Comparison of ENCODE assay signal across 12 cellular contexts in the genomic region with DNA sequence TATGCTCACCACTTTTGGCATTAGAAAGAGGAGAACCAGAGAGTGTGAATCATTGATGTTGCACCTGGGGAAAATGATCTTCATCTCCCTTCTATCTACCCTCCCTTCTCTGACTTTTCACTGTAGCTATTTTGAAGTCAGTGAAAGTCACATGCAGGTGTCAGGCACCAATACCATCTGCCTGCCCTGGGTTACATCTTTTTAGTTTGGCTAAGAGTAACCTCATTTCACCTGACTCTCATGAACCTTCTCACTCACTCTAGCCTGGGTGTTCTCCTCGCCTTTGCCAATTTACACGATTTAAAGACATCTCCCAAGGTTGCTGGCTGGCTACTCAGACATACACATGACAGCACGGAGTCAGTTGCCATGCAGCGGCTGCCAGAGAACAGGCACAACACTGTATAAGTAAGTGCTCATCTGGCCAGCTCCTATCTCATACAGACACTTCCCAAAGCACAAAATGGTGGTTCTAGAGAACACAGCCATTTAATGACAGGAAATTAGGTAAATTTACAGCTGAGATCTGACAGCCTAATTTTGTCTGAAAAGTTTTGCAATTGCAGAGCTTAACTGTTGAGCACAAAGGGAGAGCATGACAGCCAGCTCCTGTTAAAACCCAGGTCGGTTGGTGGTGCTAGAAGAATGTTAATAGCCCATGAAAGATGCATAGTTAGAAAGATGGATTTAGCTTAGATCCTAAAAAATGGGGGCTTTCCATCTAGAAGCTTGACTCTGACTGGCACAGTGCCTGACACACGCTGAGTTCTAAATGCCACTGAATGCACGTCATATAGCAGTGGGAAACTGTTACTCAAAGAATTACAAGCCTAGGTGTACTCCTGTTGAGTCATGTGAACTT. TPM values are rescaled to one million over a fixed set of nuclear protein-coding genes. Genes with fewer than 3 reads are reported as not detected.
DNase-seq lines count a peak whose midpoint lies in the region; ATAC-seq, FAIRE-seq and TF ChIP-seq lines count a peak whose summit lies in the region.
"Had no signal": no experiment of that assay in that cellular context is flagged by ENCODE, and none has a peak within 500 bp of the region (broad histone marks: within the 10 kb centered on the region; RNA-seq: fewer than 3 reads in every experiment).

No MANE protein-coding gene starts in this region.

- no peaks in the 10 kb centered on the region for H3K27me3 Mint-ChIP-seq in activated CD4-positive, alpha-beta T cell treated with anti-CD3 and anti-CD28 coated beads, Interleukin-2, amount 10 ng/mL, durations not matched to agents 24 days and 14 days

- peak; percentile 29 for TF ChIP-seq POLR2A in GM19099 (IDR thresholded peaks at IDR 0.05; ENCODE audit: extremely low read depth, insufficient read length, low read depth)
- TF ChIP-seq POLR2A in spleen (IDR thresholded peaks at IDR 0.05): no peak

- H3K4me3 ChIP-seq in pancreas: no peak overlapping the region
- H3K4me3 ChIP-seq in spleen: no peak overlapping the region
- H3K4me3 ChIP-seq: HAP-1 had no signal

- 71 to 76% methylated on average over 7 of the region's 7 CpGs for WGBS in pancreas, 2 donors
- 71 to 80% (median 77%) methylated on average over 7 of the region's 7 CpGs for WGBS in spleen, 5 donors

- H3K4me1 Mint-ChIP-seq in activated CD4-positive, alpha-beta T cell treated with anti-CD3 and anti-CD28 coated beads, Interleukin-2, amount 10 ng/mL, durations not matched to agents 24 days and 14 days: peaks cover 32% of the 10 kb centered on the region

- intact Hi-C loops in activated CD4-positive, alpha-beta T cell treated with anti-CD3 and anti-CD28 coated beads, Interleukin-2, amount 10 ng/mL, durations not matched to agents 24 days and 14 days (cut with micrococcal nuclease): loop anchor here (5.0 kb wide), 1 partner anchor 33 kb away; a partner anchor contains a TSS
- intact Hi-C loops in pancreas (cut with DNase I): loop anchor here in 1 of 3 donors (10.0 kb wide), 1 partner anchor 345 kb away; no protein-coding TSS in a partner anchor
- intact Hi-C loops in spleen (cut with DNase I; ENCODE audit: low total_unique reads): loop anchor here (10.0 kb wide), 1 partner anchor 175 kb away; no protein-coding TSS in a partner anchor

- DNase-seq in A172 (ENCODE audit: low spot score): peak; percentile 78
- no peak for DNase-seq in activated CD4-positive, alpha-beta T cell treated with anti-CD3 and anti-CD28 coated beads, Interleukin-2, amount 10 ng/mL, durations not matched to agents 24 days and 14 days
- peak; percentile 64 for DNase-seq in glomerular visceral epithelial cell (ENCODE audit: extremely low spot score)
- DNase-seq in pancreas: no peak
- DNase-seq in GM19240 (ENCODE audit: insufficient read length, low spot score): no peak
- no peak for DNase-seq in spleen
- no peak for DNase-seq in GM19238 (ENCODE audit: insufficient read length, low spot score)
- DNase-seq: NCI-H2107, nucleus accumbens, SIG-M5 had no signal

- H3K27ac Mint-ChIP-seq in activated CD4-positive, alpha-beta T cell treated with anti-CD3 and anti-CD28 coated beads, Interleukin-2, amount 10 ng/mL, durations not matched to agents 24 days and 14 days: peak overlapping the region; percentile 71

- FAIRE-seq in pancreas (lab: Jason Lieb, UNC): no peak

- H3K9me3 Mint-ChIP-seq in activated CD4-positive, alpha-beta T cell treated with anti-CD3 and anti-CD28 coated beads, Interleukin-2, amount 10 ng/mL, durations not matched to agents 24 days and 14 days: no peaks in the 10 kb centered on the region

- no peak for TF ChIP-seq CTCF in pancreas (IDR thresholded peaks at IDR 0.05)
- no peak for TF ChIP-seq CTCF in spleen (IDR thresholded peaks at IDR 0.05 in 8 of 11, conservative IDR thresholded peaks at IDR 0.05 in 3 of 11)

- H3K27ac ChIP-seq in pancreas: no peak overlapping the region
- peak overlapping the region in 1 of 8 donors; percentile 4 for H3K27ac ChIP-seq in spleen

- peaks cover 2 to 9% (median 6%) of the 10 kb centered on the region in 3 donors for H3K4me1 ChIP-seq in pancreas
- peaks cover 0 to 11% (median 0%) of the 10 kb centered on the region in 6 donors for H3K4me1 ChIP-seq in spleen

- H3K36me3 Mint-ChIP-seq in activated CD4-positive, alpha-beta T cell treated with anti-CD3 and anti-CD28 coated beads, Interleukin-2, amount 10 ng/mL, durations not matched to agents 24 days and 14 days (ENCODE audit: low read depth): peaks cover 83% of the 10 kb centered on the region

- H3K9me3 ChIP-seq in pancreas (no peaks in the 10 kb centered on the region), spleen (no peaks in the 10 kb centered on the region)
- H3K9me3 ChIP-seq: HAP-1 had no signal

- no peak overlapping the region for H3K4me3 Mint-ChIP-seq in activated CD4-positive, alpha-beta T cell treated with anti-CD3 and anti-CD28 coated beads, Interleukin-2, amount 10 ng/mL, durations not matched to agents 24 days and 14 days

- H3K27me3 ChIP-seq in pancreas (no peaks in the 10 kb centered on the region), spleen (replicated peaks in 1 of 7) (no peaks in the 10 kb centered on the region)

- ATAC-seq in pancreas: no peak

- H3K36me3 ChIP-seq in pancreas (no peaks in the 10 kb centered on the region), spleen (peaks cover 0 to 99% (median 78%) of the 10 kb centered on the region in 6 donors)
- H3K36me3 ChIP-seq: HAP-1 had no signal

RNA-seq across cellular contexts. Expression of a gene that starts 32.5 kb away (rescaled TPM):
- total RNA-seq in A172 (2014; rRNA removed; shearing (Covaris generic)): 13.3 and 13.5 TPM in 2 replicates
- total RNA-seq in activated CD4-positive, alpha-beta T cell treated with anti-CD3 and anti-CD28 coated beads, Interleukin-2, amount 10 ng/mL, durations not matched to agents 24 days and 14 days: 758 and 792 TPM in 2 replicates
- total RNA-seq in pancreas (10 to 100 TPM in 3 of 6 donors, 1 to 10 TPM in 3; 2.0 to 38.3 (median 11.1) TPM), spleen (100 to 1,000 TPM; 488 to 968 (median 620) TPM)
- polyA plus RNA-seq in pancreas (1 to 10 TPM; 3.5 to 3.7 TPM), spleen (100 to 1,000 TPM; 155 to 226 (median 206) TPM)

RNA-seq across cellular contexts. Expression of a gene that starts 44.7 kb away (rescaled TPM):
- not detected in 2 replicates for total RNA-seq in A172 (2014; rRNA removed; shearing (Covaris generic))
- not detected in 2 replicates for total RNA-seq in activated CD4-positive, alpha-beta T cell treated with anti-CD3 and anti-CD28 coated beads, Interleukin-2, amount 10 ng/mL, durations not matched to agents 24 days and 14 days
- under 1 TPM in 5 of 6 donors, not detected in 1; 0.08 to 0.79 (median 0.58) TPM for total RNA-seq in pancreas
- polyA plus RNA-seq in pancreas: under 1 TPM; 0.53 to 0.94 TPM
- total RNA-seq in spleen: not detected
- not detected for polyA plus RNA-seq in spleen

Comparison
In these comparisons a context has a peak if more than half of its experiments do, and no peak if none do; other contexts are left out.
1. DNase-seq: peak in A172 (single experiment) and glomerular visceral epithelial cell (single experiment); none in activated CD4-positive, alpha-beta T cell treated with anti-CD3 and anti-CD28 coated beads, Interleukin-2, amount 10 ng/mL, durations not matched to agents 24 days and 14 days (single experiment), pancreas (0 of 6), GM19240 (single experiment), spleen (single experiment) and GM19238 (single experiment).
2. RNA of a gene that starts 32.5 kb away (total RNA-seq): 758 to 792 TPM in activated CD4-positive, alpha-beta T cell treated with anti-CD3 and anti-CD28 coated beads, Interleukin-2, amount 10 ng/mL, durations not matched to agents 24 days and 14 days and 488 to 968 TPM in spleen; 2.0 to 38.3 TPM in pancreas and 13.3 to 13.5 TPM in A172; every median in the first group is over 10 times any median in the second.